Comparison of ENCODE assay signal across 8 cellular contexts in genomic region chr6:159790947-159791598, GRCh38. TPM values are rescaled to one million over a fixed set of nuclear protein-coding genes. Genes with fewer than 3 reads are reported as not detected.
DNase-seq lines count a peak whose midpoint lies in the region; ATAC-seq and TF ChIP-seq lines count a peak whose summit lies in the region.

No MANE protein-coding gene starts in this region.

- peak overlapping the region; percentile 78; the same call in 1 of the 2 replicates for H3K9ac ChIP-seq in KMS-11
- H3K9ac ChIP-seq in subcutaneous abdominal adipose tissue (ENCODE audit: low read length in 5 of 5) = peak overlapping the region; percentile 91 to 99 (median 96)

- peak overlapping the region; percentile 88 for H3K27ac ChIP-seq in CD4-positive, alpha-beta T cell (ENCODE audit: low read depth, low read length)
- H3K27ac ChIP-seq in KMS-11 (peak overlapping the region; percentile 42), subcutaneous abdominal adipose tissue (ENCODE audit: low read depth, low read length) (peak overlapping the region; percentile 100)

- H2AFZ ChIP-seq in KMS-11 (ENCODE audit: low read depth) = peak overlapping the region; percentile 34

- peak in 3 of 10 experiments; percentile 2 to 6 (median 5) for DNase-seq in CD4-positive, alpha-beta T cell
- DNase-seq in activated naive CD8-positive, alpha-beta T cell treated with anti-CD3 and anti-CD28 coated beads for 36 hours = peak; percentile 25
- DNase-seq in immature natural killer cell = peak in 1 of 3 donors; percentile 6

- H3K27ac Mint-ChIP-seq in CD4-positive, alpha-beta T cell = peak overlapping the region; percentile 95
- H3K27ac Mint-ChIP-seq in activated naive CD8-positive, alpha-beta T cell treated with anti-CD3 and anti-CD28 coated beads for 36 hours = peak overlapping the region; percentile 95
- H3K27ac Mint-ChIP-seq in immature natural killer cell = peak overlapping the region; percentile 95 to 99 (median 98)

- intact Hi-C loops in CD4-positive, alpha-beta T cell (cut with DNase I, micrococcal nuclease) = loop anchor here (1.0 to 5.0 kb wide), 3 partner anchors 29 to 98 kb away; partner anchors contain the start of genes ACAT2 (in 1 of the 2) and SOD2 (in 1 of the 2)

- H3K4me3 ChIP-seq in KMS-11 (IDR thresholded peaks at IDR 0.05; ENCODE audit: insufficient read depth, low read depth, low read length) = no peak overlapping the region
- peak overlapping the region; percentile 86 to 99 (median 94) for H3K4me3 ChIP-seq in subcutaneous abdominal adipose tissue (ENCODE audit: low read depth in 1 of 5, low read length in 5 of 5)

- peaks cover 8% of the 10 kb centered on the region for H4K20me1 ChIP-seq in KMS-11 (ENCODE audit: insufficient read depth)

- no peaks in the 10 kb centered on the region for H3K27me3 ChIP-seq in CD4-positive, alpha-beta T cell (ENCODE audit: control insufficient read depth, insufficient read depth, low read length)
- H3K27me3 ChIP-seq in KMS-11 (ENCODE audit: insufficient read depth, low read depth) = no peaks in the 10 kb centered on the region
- no peaks in the 10 kb centered on the region for H3K27me3 ChIP-seq in subcutaneous abdominal adipose tissue (ENCODE audit: control insufficient read depth in 5 of 5, insufficient read depth in 4 of 5, low read length in 5 of 5)

- peaks cover 68% of the 10 kb centered on the region for H3K4me1 Mint-ChIP-seq in CD4-positive, alpha-beta T cell (ENCODE audit: low read depth)
- peaks cover 47% of the 10 kb centered on the region for H3K4me1 Mint-ChIP-seq in activated naive CD8-positive, alpha-beta T cell treated with anti-CD3 and anti-CD28 coated beads for 36 hours
- peaks cover 42 to 76% of the 10 kb centered on the region in 2 donors for H3K4me1 Mint-ChIP-seq in immature natural killer cell

- H3K9me3 ChIP-seq in CD4-positive, alpha-beta T cell (ENCODE audit: control insufficient read depth, low read length) = no peaks in the 10 kb centered on the region
- no peaks in the 10 kb centered on the region for H3K9me3 ChIP-seq in subcutaneous abdominal adipose tissue (ENCODE audit: control insufficient read depth in 5 of 5, low read length in 5 of 5)

- POLR2A ChIA-PET in CD4-positive, alpha-beta T cell (lab: Charles Lee) = interaction anchor here (0.6 to 5.5 kb wide), 12 partner anchors 9 to 178 kb away, joined by 3 to 176 read pairs (median 10); partner anchors contain the start of genes ACAT2, IGF2R, SOD2 and WTAP

- peaks cover 81% of the 10 kb centered on the region for H3K79me2 ChIP-seq in KMS-11 (ENCODE audit: insufficient read depth, low read depth)

- H3K4me1 ChIP-seq in KMS-11 (ENCODE audit: low read depth, poor library complexity, severe bottlenecking) (peaks cover 36% of the 10 kb centered on the region), subcutaneous abdominal adipose tissue (ENCODE audit: control insufficient read depth in 5 of 5, insufficient read depth in 5 of 5, low read length in 5 of 5) (peaks cover 7 to 41% (median 35%) of the 10 kb centered on the region in 5 donors)

- TF ChIP-seq CTCF in CD4-positive, alpha-beta T cell (IDR thresholded peaks at IDR 0.05) = no peak
- no peak for TF ChIP-seq CTCF in KMS-11 (conservative IDR thresholded peaks at IDR 0.05; ENCODE audit: low read depth, low read length)

- H3K4me3 Mint-ChIP-seq in CD4-positive, alpha-beta T cell = peak overlapping the region; percentile 99
- peak overlapping the region; percentile 90 for H3K4me3 Mint-ChIP-seq in activated naive CD8-positive, alpha-beta T cell treated with anti-CD3 and anti-CD28 coated beads for 36 hours
- peak overlapping the region; percentile 98 to 100 (median 100) for H3K4me3 Mint-ChIP-seq in immature natural killer cell

- no peaks in the 10 kb centered on the region for H3K27me3 Mint-ChIP-seq in CD4-positive, alpha-beta T cell
- no peaks in the 10 kb centered on the region for H3K27me3 Mint-ChIP-seq in activated naive CD8-positive, alpha-beta T cell treated with anti-CD3 and anti-CD28 coated beads for 36 hours
- H3K27me3 Mint-ChIP-seq in immature natural killer cell (ENCODE audit: low read depth in 3 of 3) = peaks cover 7 to 11% (median 8%) of the 10 kb centered on the region in 3 donors

- ATAC-seq in CD4-positive, alpha-beta T cell (ENCODE audit: poor library complexity) = no peak
- no peak for ATAC-seq in HG03432 (IDR thresholded peaks at IDR 0.05; ENCODE audit: unreplicated experiment)
- no peak for ATAC-seq in GM21717 (IDR thresholded peaks at IDR 0.05; ENCODE audit: unreplicated experiment)
- no peak for ATAC-seq in GM18873 (IDR thresholded peaks at IDR 0.05; ENCODE audit: low FRiP score, unreplicated experiment)

- H3K36me3 Mint-ChIP-seq in CD4-positive, alpha-beta T cell (ENCODE audit: low read depth) = peaks cover 93% of the 10 kb centered on the region
- H3K36me3 Mint-ChIP-seq in activated naive CD8-positive, alpha-beta T cell treated with anti-CD3 and anti-CD28 coated beads for 36 hours = peaks cover 43% of the 10 kb centered on the region
- peaks cover 4 to 24% (median 6%) of the 10 kb centered on the region in 3 donors for H3K36me3 Mint-ChIP-seq in immature natural killer cell

- no peaks in the 10 kb centered on the region for H3K9me3 Mint-ChIP-seq in CD4-positive, alpha-beta T cell
- H3K9me3 Mint-ChIP-seq in activated naive CD8-positive, alpha-beta T cell treated with anti-CD3 and anti-CD28 coated beads for 36 hours = no peaks in the 10 kb centered on the region
- H3K9me3 Mint-ChIP-seq in immature natural killer cell = no peaks in the 10 kb centered on the region

- H3K36me3 ChIP-seq in KMS-11 (ENCODE audit: insufficient read depth) (peaks cover 23% of the 10 kb centered on the region; the same call in 1 of the 2 replicates), subcutaneous abdominal adipose tissue (ENCODE audit: control insufficient read depth in 5 of 5, insufficient read depth in 5 of 5, low read length in 5 of 5) (peaks cover 10 to 33% (median 16%) of the 10 kb centered on the region in 5 donors)

- H3K4me2 ChIP-seq in KMS-11 = peak overlapping the region; percentile 90

- CTCF ChIA-PET in CD4-positive, alpha-beta T cell (lab: Charles Lee) = interaction anchor here (1.3 to 1.5 kb wide), 3 partner anchors 17 to 100 kb away, joined by 3 to 4 read pairs (median 3); no protein-coding TSS in a partner anchor

RNA-seq across cellular contexts. Expression of gene MRPL18, which starts 0.8 kb away (rescaled TPM):
- total RNA-seq in CD4-positive, alpha-beta T cell = 10 to 100 TPM in 1 of 2 experiments, 1 to 10 TPM in 1; 9.8 to 10.2 TPM
- 100 to 1,000 TPM; 106 to 108 TPM for total RNA-seq in activated naive CD8-positive, alpha-beta T cell treated with anti-CD3 and anti-CD28 coated beads for 36 hours
- polyA plus RNA-seq in immature natural killer cell = 10 to 100 TPM; 50.4 to 92.5 (median 60.5) TPM

RNA-seq across cellular contexts. Expression of gene TCP1, which starts 1.7 kb away (rescaled TPM):
- total RNA-seq in CD4-positive, alpha-beta T cell = 100 to 1,000 TPM; 212 to 216 TPM
- total RNA-seq in activated naive CD8-positive, alpha-beta T cell treated with anti-CD3 and anti-CD28 coated beads for 36 hours = 100 to 1,000 TPM; 627 to 631 TPM
- polyA plus RNA-seq in immature natural killer cell = 100 to 1,000 TPM in 2 of 3 donors, 10 to 100 TPM in 1; 69.0 to 107 (median 101) TPM

RNA-seq across cellular contexts. Expression of gene PNLDC1, which starts 9.0 kb away (rescaled TPM):
- total RNA-seq in CD4-positive, alpha-beta T cell = under 1 TPM in 1 of 2 experiments, not detected in 1; 0.14 TPM
- under 1 TPM in 1 of 2 experiments, not detected in 1; 0.31 TPM for total RNA-seq in activated naive CD8-positive, alpha-beta T cell treated with anti-CD3 and anti-CD28 coated beads for 36 hours
- polyA plus RNA-seq in immature natural killer cell = under 1 TPM in 1 of 3 donors, not detected in 2; 0.21 TPM

RNA-seq across cellular contexts. Expression of gene ACAT2, which starts 29.2 kb away (rescaled TPM):
- total RNA-seq in CD4-positive, alpha-beta T cell = 10 to 100 TPM; 21.4 to 25.8 TPM
- total RNA-seq in activated naive CD8-positive, alpha-beta T cell treated with anti-CD3 and anti-CD28 coated beads for 36 hours = 10 to 100 TPM; 67.8 to 68.4 TPM
- polyA plus RNA-seq in immature natural killer cell = 10 to 100 TPM; 32.7 to 57.4 (median 45.4) TPM

Comparison
In these comparisons a context has a peak if more than half of its experiments do, and no peak if none do; other contexts are left out.
1. H3K27ac ChIP-seq: peak in every context shown above with its lines; median percentile 100 in subcutaneous abdominal adipose tissue; 88 in CD4-positive, alpha-beta T cell; 42 in KMS-11.
2. RNA of gene MRPL18, which starts 0.8 kb away (total RNA-seq): 106 to 108 TPM in activated naive CD8-positive, alpha-beta T cell treated with anti-CD3 and anti-CD28 coated beads for 36 hours; 9.8 to 10.2 TPM in CD4-positive, alpha-beta T cell; every median in the first group is over 4 times any median in the second.
3. Peak in every context shown above with its lines, with median percentiles within 50 percentile points of each other: H3K27ac Mint-ChIP-seq and H3K4me3 Mint-ChIP-seq.